In the genomic region with DNA sequence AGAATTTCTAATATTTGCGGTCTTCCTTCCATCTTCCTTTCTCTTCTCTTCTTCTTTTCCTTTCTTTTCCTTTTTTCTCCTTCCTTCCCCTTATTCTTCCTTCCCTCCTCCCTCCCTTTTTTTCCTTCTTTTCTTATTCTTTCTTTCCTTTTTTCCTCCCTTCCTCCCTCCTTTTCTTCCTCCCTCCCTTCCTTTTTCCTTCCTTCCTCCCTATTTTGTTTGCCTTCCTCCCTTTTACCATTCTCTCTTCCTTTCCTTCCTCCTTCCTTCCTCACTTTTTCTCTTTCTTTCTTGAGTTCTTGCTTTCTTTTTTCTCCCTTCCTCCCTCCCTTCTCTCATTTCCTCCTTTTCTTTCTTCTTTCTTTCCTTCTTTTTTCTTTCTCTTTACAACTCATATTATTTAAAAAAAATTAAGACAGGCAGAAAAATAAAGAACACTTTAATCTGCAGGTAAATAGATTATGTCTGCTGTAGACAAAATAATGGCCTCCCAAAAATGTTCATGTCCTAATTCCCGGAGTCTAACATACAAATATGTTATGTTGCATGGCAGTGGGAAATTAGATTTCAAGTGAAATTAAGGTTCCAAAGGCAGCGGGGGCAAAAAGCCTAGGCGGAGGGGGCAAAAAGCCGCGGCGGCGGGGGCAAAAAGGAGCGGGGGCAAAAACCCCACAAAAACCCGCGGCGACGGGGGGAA, we compare ENCODE assay signal across 11 cellular contexts.
A peak's percentile ranks its signal among the peaks of the same experiment; 100 is the strongest.
DNase-seq lines count a peak whose midpoint lies in the region; ATAC-seq and TF ChIP-seq lines count a peak whose summit lies in the region.
"Had no signal": no experiment of that assay in that cellular context is flagged by ENCODE, and none has a peak within 500 bp of the region (broad histone marks: within the 10 kb centered on the region; RNA-seq: fewer than 3 reads in every experiment).

No MANE protein-coding gene starts in this region.

- H3K36me3 ChIP-seq in KMS-11 (ENCODE audit: insufficient read depth) (no peaks in the 10 kb centered on the region), mesenchymal stem cell (ENCODE audit: control insufficient read depth in 1 of 2, insufficient read depth in 2 of 2, low read depth in 1 of 2, low read length in 2 of 2) (no peaks in the 10 kb centered on the region), testis (ENCODE audit: low read depth, missing control alignments) (no peaks in the 10 kb centered on the region)

- H2BK120ac ChIP-seq in mesenchymal stem cell (ENCODE audit: low read depth, low read length), result no peak overlapping the region

- H2BK12ac ChIP-seq in mesenchymal stem cell (ENCODE audit: low read length in 2 of 2), result no peak overlapping the region

- H3K4me3 ChIP-seq in KMS-11 (IDR thresholded peaks at IDR 0.05; ENCODE audit: insufficient read depth, low read depth, low read length) (no peak overlapping the region), mesenchymal stem cell (ENCODE audit: insufficient read depth in 1 of 2, low read depth in 1 of 2, low read length in 2 of 2) (peak overlapping the region in 1 of 2 experiments; percentile 53), testis (peak overlapping the region; percentile 36 to 56), lower leg skin (ENCODE audit: low read depth, poor library complexity, severe bottlenecking) (no peak overlapping the region)

- WGBS in mesenchymal stem cell, result 19% methylated on average over 13 of the region's 13 CpGs
- 8 to 11% methylated on average over 13 of the region's 13 CpGs for WGBS in testis, 2 donors
- 11 to 14% methylated on average over 13 of the region's 13 CpGs for WGBS in lower leg skin, 2 donors

- TF ChIP-seq POLR2A in testis (IDR thresholded peaks at IDR 0.05), result no peak
- no peak for TF ChIP-seq POLR2A in lower leg skin (IDR thresholded peaks at IDR 0.05)

- H2AK5ac ChIP-seq in mesenchymal stem cell (ENCODE audit: low read length, severe bottlenecking), result no peak overlapping the region

- H3K27ac ChIP-seq in KMS-11 (no peak overlapping the region), mesenchymal stem cell (ENCODE audit: low read length, poor library complexity, severe bottlenecking) (no peak overlapping the region), testis (peak overlapping the region; percentile 54 to 65)

- H4K20me1 ChIP-seq in KMS-11 (ENCODE audit: insufficient read depth), result no peaks in the 10 kb centered on the region

- H2AFZ ChIP-seq in KMS-11 (ENCODE audit: low read depth), result peak overlapping the region; percentile 38
- no peak overlapping the region for H2AFZ ChIP-seq in mesenchymal stem cell (ENCODE audit: low read depth, low read length)

- H4K8ac ChIP-seq in mesenchymal stem cell (ENCODE audit: low read length), result no peak overlapping the region

- H3K9ac ChIP-seq in KMS-11 (no peak overlapping the region; the same call in 1 of the 2 replicates), mesenchymal stem cell (ENCODE audit: low read length) (peak overlapping the region; percentile 32)

- no peaks in the 10 kb centered on the region for H3K4me1 ChIP-seq in KMS-11 (ENCODE audit: low read depth, poor library complexity, severe bottlenecking)
- H3K4me1 ChIP-seq in mesenchymal stem cell (ENCODE audit: control insufficient read depth, insufficient read depth, low read depth, low read length), result no peaks in the 10 kb centered on the region
- peaks cover 3% of the 10 kb centered on the region for H3K4me1 ChIP-seq in testis

- no peak for TF ChIP-seq CTCF in KMS-11 (conservative IDR thresholded peaks at IDR 0.05; ENCODE audit: low read depth, low read length)
- no peak for TF ChIP-seq CTCF in chondrocyte (IDR thresholded peaks at IDR 0.05)
- no peak for TF ChIP-seq CTCF in testis (IDR thresholded peaks at IDR 0.05)
- no peak for TF ChIP-seq CTCF in lower leg skin (IDR thresholded peaks at IDR 0.05)

- peaks cover 10% of the 10 kb centered on the region for H3K9me3 Mint-ChIP-seq in chondrocyte (ENCODE audit: low read depth)
- H3K9me3 Mint-ChIP-seq: effector memory CD8-positive, alpha-beta T cell had no signal

- no peak overlapping the region for H3K23ac ChIP-seq in mesenchymal stem cell (ENCODE audit: low read length in 2 of 2)

- H3K79me1 ChIP-seq in mesenchymal stem cell (replicated peaks; ENCODE audit: low read length, poor library complexity, severe bottlenecking), result no peaks in the 10 kb centered on the region

- no peak overlapping the region for H3K18ac ChIP-seq in mesenchymal stem cell (ENCODE audit: low read depth in 1 of 2, low read length in 2 of 2)

- intact Hi-C loops in testis (cut with DNase I; ENCODE audit: low total_unique reads) (no loop called here), lower leg skin (cut with DNase I; ENCODE audit: low total_unique reads) (no loop called here)

- DNase-seq in chondrocyte (ENCODE audit: low spot score) (no peak), mesenchymal stem cell (no peak), testis (no peak), lower leg skin (ENCODE audit: low spot score in 2 of 2) (no peak), NCI-H510A treated with DMSO at 0.1 percent for 48 hours (lab: John Stamatoyannopoulos, UW) (no peak)
- DNase-seq: amniotic stem cell; effector memory CD8-positive, alpha-beta T cell had no signal

- no peak overlapping the region for H3K4ac ChIP-seq in mesenchymal stem cell (ENCODE audit: low read depth in 1 of 2, low read length in 2 of 2)

- H2BK5ac ChIP-seq in mesenchymal stem cell (ENCODE audit: low read depth, low read length, poor library complexity, severe bottlenecking), result no peak overlapping the region

- peaks cover 44% of the 10 kb centered on the region for H3K27me3 Mint-ChIP-seq in chondrocyte (ENCODE audit: low read depth)

- H3K27me3 ChIP-seq in KMS-11 (ENCODE audit: insufficient read depth, low read depth) (peaks cover 9% of the 10 kb centered on the region), mesenchymal stem cell (ENCODE audit: control insufficient read depth in 1 of 2, insufficient read depth in 1 of 2, low read length in 2 of 2) (peaks cover 0 to 17% of the 10 kb centered on the region in 2 experiments), testis (no peaks in the 10 kb centered on the region)

- H2BK15ac ChIP-seq in mesenchymal stem cell (ENCODE audit: low read depth, poor library complexity, severe bottlenecking), result no peak overlapping the region

- no peak overlapping the region for H3K27ac Mint-ChIP-seq in chondrocyte (ENCODE audit: unreplicated experiment)
- H3K27ac Mint-ChIP-seq: effector memory CD8-positive, alpha-beta T cell; natural killer cell treated with Interleukin-12 subunit alpha and Interleukin-12 subunit beta and Interleukin-15 and Interleukin-18, amount 100 ng/mL, for 72 hours; stimulated activated effector memory CD8-positive, alpha-beta T cell treated with anti-CD3 and anti-CD28 coated beads, Interleukin-12 subunit alpha, Interleukin-12 subunit beta, amount 100 ng/mL, for 72 hours had no signal

- H3K4me3 Mint-ChIP-seq in chondrocyte (ENCODE audit: unreplicated experiment), result peak overlapping the region; percentile 49
- H3K4me3 Mint-ChIP-seq: effector memory CD8-positive, alpha-beta T cell; natural killer cell treated with Interleukin-12 subunit alpha and Interleukin-12 subunit beta and Interleukin-15 and Interleukin-18, amount 100 ng/mL, for 72 hours; stimulated activated effector memory CD8-positive, alpha-beta T cell treated with anti-CD3 and anti-CD28 coated beads, Interleukin-12 subunit alpha, Interleukin-12 subunit beta, amount 100 ng/mL, for 72 hours had no signal

- H3K79me2 ChIP-seq in KMS-11 (ENCODE audit: insufficient read depth, low read depth), result no peaks in the 10 kb centered on the region

- no peak for ATAC-seq in GM18873 (IDR thresholded peaks at IDR 0.05; ENCODE audit: low FRiP score, unreplicated experiment)
- ATAC-seq: effector memory CD8-positive, alpha-beta T cell; natural killer cell treated with Interleukin-12 subunit alpha and Interleukin-12 subunit beta and Interleukin-15 and Interleukin-18, amount 100 ng/mL, for 72 hours; stimulated activated effector memory CD8-positive, alpha-beta T cell treated with anti-CD3 and anti-CD28 coated beads, Interleukin-12 subunit alpha, Interleukin-12 subunit beta, amount 100 ng/mL, for 72 hours had no signal

- no peak overlapping the region for H3K14ac ChIP-seq in mesenchymal stem cell (ENCODE audit: low read length in 2 of 2)

- H3K36me3 Mint-ChIP-seq in chondrocyte (ENCODE audit: low read depth), result no peaks in the 10 kb centered on the region
- H3K36me3 Mint-ChIP-seq: stimulated activated effector memory CD8-positive, alpha-beta T cell treated with anti-CD3 and anti-CD28 coated beads, Interleukin-12 subunit alpha, Interleukin-12 subunit beta, amount 100 ng/mL, for 72 hours had no signal

- H3K9me3 ChIP-seq in mesenchymal stem cell (ENCODE audit: control insufficient read depth, low read length), result no peaks in the 10 kb centered on the region
- no peaks in the 10 kb centered on the region for H3K9me3 ChIP-seq in testis

- H3K4me1 Mint-ChIP-seq in chondrocyte (ENCODE audit: low read depth), result peaks cover 2% of the 10 kb centered on the region
- H3K4me1 Mint-ChIP-seq: stimulated activated effector memory CD8-positive, alpha-beta T cell treated with anti-CD3 and anti-CD28 coated beads, Interleukin-12 subunit alpha, Interleukin-12 subunit beta, amount 100 ng/mL, for 72 hours had no signal

- H3K4me2 ChIP-seq in KMS-11 (peak overlapping the region; percentile 48; the same call in 1 of the 2 replicates), mesenchymal stem cell (ENCODE audit: low read length, poor library complexity, severe bottlenecking) (no peak overlapping the region)

- H4K91ac ChIP-seq in mesenchymal stem cell (ENCODE audit: low read length), result no peak overlapping the region

Comparison
In these comparisons a context has a peak if more than half of its experiments do, and no peak if none do; other contexts are left out.
1. H3K27ac ChIP-seq: peak in testis (2 of 2); none in KMS-11 (single experiment) and mesenchymal stem cell (single experiment).
2. H3K4me3 ChIP-seq: peak in testis (2 of 2); none in KMS-11 (single experiment) and lower leg skin (single experiment).